ENCODE assay signal across 17 cellular contexts in genomic region chr21:35035116-35035515, GRCh38. TPM values are rescaled to one million over a fixed set of nuclear protein-coding genes. Genes with fewer than 3 reads are reported as not detected.
DNase-seq lines count a peak whose midpoint lies in the region; ATAC-seq and TF ChIP-seq lines count a peak whose summit lies in the region.
"Had no signal": no experiment of that assay in that cellular context is flagged by ENCODE, and none has a peak within 500 bp of the region (broad histone marks: within the 10 kb centered on the region; RNA-seq: fewer than 3 reads in every experiment).

No MANE protein-coding gene starts in this region.

- no peak for TF ChIP-seq CTCF in GM10266 (IDR thresholded peaks at IDR 0.05; ENCODE audit: control insufficient read depth, insufficient read depth, low read depth, missing control alignments)

- H3K4me1 Mint-ChIP-seq in activated naive CD4-positive, alpha-beta T cell treated with anti-CD3 and anti-CD28 coated beads, Interleukin-2, amount 50 U/mL, for 24 hours: peaks cover 98% of the 10 kb centered on the region
- H3K4me1 Mint-ChIP-seq in T-cell: peaks cover 97 to 99% (median 98%) of the 10 kb centered on the region in 3 donors
- peaks cover 76 to 89% of the 10 kb centered on the region in 2 donors for H3K4me1 Mint-ChIP-seq in effector memory CD8-positive, alpha-beta T cell (ENCODE audit: low read depth in 2 of 2)
- peaks cover 53 to 94% of the 10 kb centered on the region in 2 donors for H3K4me1 Mint-ChIP-seq in stimulated activated naive B cell treated with anti-CD40 and anti-IgM and Interleukin-4, amounts not matched to agents 10 μg/mL and 1 μg/mL and 100 μg/mL, for 72 hours
- H3K4me1 Mint-ChIP-seq: GM23338 had no signal

- no peak overlapping the region for H3K4me3 Mint-ChIP-seq in activated naive CD4-positive, alpha-beta T cell treated with anti-CD3 and anti-CD28 coated beads, Interleukin-2, amount 50 U/mL, for 24 hours
- peak overlapping the region in 2 of 3 donors; percentile 4 to 85 for H3K4me3 Mint-ChIP-seq in T-cell
- H3K4me3 Mint-ChIP-seq in effector memory CD8-positive, alpha-beta T cell: peak overlapping the region; percentile 73 to 77
- peak overlapping the region; percentile 33 to 64 for H3K4me3 Mint-ChIP-seq in stimulated activated naive B cell treated with anti-CD40 and anti-IgM and Interleukin-4, amounts not matched to agents 10 μg/mL and 1 μg/mL and 100 μg/mL, for 72 hours
- H3K4me3 Mint-ChIP-seq: GM23338 had no signal

- H3K27ac Mint-ChIP-seq in activated naive CD4-positive, alpha-beta T cell treated with anti-CD3 and anti-CD28 coated beads, Interleukin-2, amount 50 U/mL, for 24 hours: peak overlapping the region; percentile 72
- peak overlapping the region; percentile 85 to 86 for H3K27ac Mint-ChIP-seq in T-cell
- peak overlapping the region; percentile 95 to 97 for H3K27ac Mint-ChIP-seq in effector memory CD8-positive, alpha-beta T cell
- H3K27ac Mint-ChIP-seq in stimulated activated naive B cell treated with anti-CD40 and anti-IgM and Interleukin-4, amounts not matched to agents 10 μg/mL and 1 μg/mL and 100 μg/mL, for 72 hours: peak overlapping the region; percentile 93
- H3K27ac Mint-ChIP-seq: GM23338 had no signal

- peaks cover 27% of the 10 kb centered on the region for H3K36me3 Mint-ChIP-seq in activated naive CD4-positive, alpha-beta T cell treated with anti-CD3 and anti-CD28 coated beads, Interleukin-2, amount 50 U/mL, for 24 hours
- peaks cover 54% of the 10 kb centered on the region for H3K36me3 Mint-ChIP-seq in T-cell
- H3K36me3 Mint-ChIP-seq in effector memory CD8-positive, alpha-beta T cell (ENCODE audit: insufficient read depth): peaks cover 26% of the 10 kb centered on the region
- peaks cover 54 to 79% of the 10 kb centered on the region in 2 donors for H3K36me3 Mint-ChIP-seq in stimulated activated naive B cell treated with anti-CD40 and anti-IgM and Interleukin-4, amounts not matched to agents 10 μg/mL and 1 μg/mL and 100 μg/mL, for 72 hours

- H3K27me3 Mint-ChIP-seq in activated naive CD4-positive, alpha-beta T cell treated with anti-CD3 and anti-CD28 coated beads, Interleukin-2, amount 50 U/mL, for 24 hours: no peaks in the 10 kb centered on the region
- no peaks in the 10 kb centered on the region for H3K27me3 Mint-ChIP-seq in T-cell
- no peaks in the 10 kb centered on the region for H3K27me3 Mint-ChIP-seq in effector memory CD8-positive, alpha-beta T cell
- no peaks in the 10 kb centered on the region for H3K27me3 Mint-ChIP-seq in stimulated activated naive B cell treated with anti-CD40 and anti-IgM and Interleukin-4, amounts not matched to agents 10 μg/mL and 1 μg/mL and 100 μg/mL, for 72 hours

- CTCF ChIA-PET in T-cell (lab: Charles Lee): no interaction called here

- H3K9me3 Mint-ChIP-seq in activated naive CD4-positive, alpha-beta T cell treated with anti-CD3 and anti-CD28 coated beads, Interleukin-2, amount 50 U/mL, for 24 hours: peaks cover 5% of the 10 kb centered on the region
- peaks cover 0 to 3% (median 0%) of the 10 kb centered on the region in 3 donors for H3K9me3 Mint-ChIP-seq in T-cell
- peaks cover 0 to 6% of the 10 kb centered on the region in 2 donors for H3K9me3 Mint-ChIP-seq in effector memory CD8-positive, alpha-beta T cell
- peaks cover 0 to 7% of the 10 kb centered on the region in 2 donors for H3K9me3 Mint-ChIP-seq in stimulated activated naive B cell treated with anti-CD40 and anti-IgM and Interleukin-4, amounts not matched to agents 10 μg/mL and 1 μg/mL and 100 μg/mL, for 72 hours
- H3K9me3 Mint-ChIP-seq: GM23338 had no signal

- DNase-seq in activated naive CD4-positive, alpha-beta T cell treated with Interleukin-2 at 50 U/mL for 16 hours: no peak
- DNase-seq in T-cell (no peak), GM10266 (ENCODE audit: extremely low spot score) (no peak)
- DNase-seq in effector memory CD8-positive, alpha-beta T cell: no peak
- no peak for DNase-seq in stimulated activated naive B cell treated with anti-CD40 and anti-IgM and Interleukin-4, amounts not matched to agents 10 μg/mL and 1 μg/mL and 100 μg/mL, for 72 hours
- no peak for DNase-seq in stimulated activated CD4-positive, alpha-beta T cell treated with anti-CD3 and anti-CD28 coated beads, Interleukin-1b, Interleukin-23, amount 100 ng/mL, for 48 hours
- DNase-seq: activated effector memory CD4-positive, alpha-beta T cell treated with anti-CD3 and anti-CD28 coated beads, Interleukin-2, amount 50 U/mL, for 16 hours; DMS79 treated with DMSO at 0.1 percent for 48 hours; erythroblast; foreskin melanocyte; hippocampal formation; lower lobe of right lung; NCI-H1417 treated with DMSO at 0.1 percent for 48 hours; NCI-H2171; NCI-H526 had no signal

- POLR2A ChIA-PET in T-cell (lab: Charles Lee): no interaction called here

- ATAC-seq in T-cell (replicated peaks in 1 of 4): no peak
- ATAC-seq in effector memory CD8-positive, alpha-beta T cell (replicated peaks): no peak
- ATAC-seq in stimulated activated naive B cell treated with anti-CD40 and anti-IgM and Interleukin-4, amounts not matched to agents 10 μg/mL and 1 μg/mL and 100 μg/mL, for 72 hours (replicated peaks): no peak
- ATAC-seq: GM23338, lower lobe of right lung had no signal

RNA-seq across cellular contexts. Expression of gene RUNX1, which starts 14.0 kb away (rescaled TPM):
- 100 to 1,000 TPM in 3 of 5 donors, 10 to 100 TPM in 2; 87.0 to 117 (median 104) TPM for total RNA-seq in T-cell
